ENCODE assay signal across 10 cellular contexts in the genomic region with DNA sequence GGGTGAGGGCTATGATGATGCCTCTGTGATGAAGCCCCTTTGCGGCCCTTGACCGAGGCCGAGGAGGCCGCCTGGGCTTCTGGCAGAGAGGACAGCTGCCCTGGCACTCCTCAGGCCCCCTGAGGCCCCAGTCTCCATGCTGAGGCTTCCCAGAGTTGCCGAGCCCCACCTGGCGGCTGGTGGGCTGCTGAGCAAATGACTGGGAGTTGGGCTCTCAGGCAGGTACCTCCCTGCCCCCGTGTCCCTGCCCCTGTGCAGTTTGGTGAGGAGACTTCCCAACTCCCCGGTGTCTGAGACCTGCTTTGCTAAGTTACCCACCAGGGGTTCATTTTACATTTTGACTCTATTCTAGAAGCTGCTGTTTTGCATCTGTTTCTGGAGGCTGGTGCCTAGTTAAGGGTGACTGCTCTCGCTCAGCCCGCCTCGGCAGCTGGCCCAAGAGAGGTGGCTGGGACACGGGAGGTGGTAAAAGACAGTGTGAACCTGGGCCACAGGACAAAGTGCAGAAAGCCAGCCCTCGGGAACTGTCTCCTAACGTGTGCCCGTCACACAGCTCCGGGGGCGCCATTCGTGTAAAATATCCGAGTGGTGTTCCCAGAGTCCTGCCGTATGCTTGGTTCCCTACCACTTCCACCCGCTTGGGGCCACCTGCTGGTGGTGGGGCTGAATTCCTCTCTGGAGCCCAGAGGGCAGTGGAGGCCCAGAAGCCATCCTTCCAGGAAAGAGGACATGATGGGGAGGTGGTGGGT.
DNase-seq lines count a peak whose midpoint lies in the region; ATAC-seq, FAIRE-seq and TF ChIP-seq lines count a peak whose summit lies in the region.
"Had no signal": no experiment of that assay in that cellular context is flagged by ENCODE, and none has a peak within 500 bp of the region (broad histone marks: within the 10 kb centered on the region; RNA-seq: fewer than 3 reads in every experiment).

No MANE protein-coding gene starts in this region.

- no peaks in the 10 kb centered on the region for H3K9me3 Mint-ChIP-seq in progenitor cell of endocrine pancreas (ENCODE audit: low read depth)
- H3K9me3 Mint-ChIP-seq: central memory CD8-positive, alpha-beta T cell had no signal

- intact Hi-C loops in dorsolateral prefrontal cortex (cut with DNase I), result loop anchor here (1.0 to 2.0 kb wide), 4 partner anchors 89 to 137 kb away; no protein-coding TSS in a partner anchor

- H3K27me3 Mint-ChIP-seq in progenitor cell of endocrine pancreas, result no peaks in the 10 kb centered on the region
- H3K27me3 Mint-ChIP-seq: central memory CD8-positive, alpha-beta T cell had no signal

- TF ChIP-seq CTCF in LNCAP (IDR thresholded peaks at IDR 0.05) (peak; percentile 20; the same call in 1 of the 2 replicates), dorsolateral prefrontal cortex (IDR thresholded peaks at IDR 0.05 in 54 of 56, conservative IDR thresholded peaks at IDR 0.05 in 2 of 56; ENCODE audit: low read depth in 1 of 56, partially characterized antibody in 56 of 56) (peak in 50 of 56 donors; percentile 15 to 61 (median 43)), progenitor cell of endocrine pancreas (IDR thresholded peaks at IDR 0.05; ENCODE audit: unreplicated experiment) (peak; percentile 46)

- DNase-seq in GM12891 (ENCODE audit: insufficient read length, low spot score), result peak; percentile 62
- DNase-seq in dorsolateral prefrontal cortex, result peak in 7 of 10 donors; percentile 36 to 74 (median 61)
- no peak for DNase-seq in progenitor cell of endocrine pancreas (ENCODE audit: low spot score, unreplicated experiment)
- no peak for DNase-seq in NCI-H345 treated with DMSO at 0.1 percent for 48 hours (lab: John Stamatoyannopoulos, UW; ENCODE audit: unreplicated experiment)
- no peak for DNase-seq in NCI-H2107 treated with DMSO at 0.1 percent for 48 hours (lab: John Stamatoyannopoulos, UW; ENCODE audit: unreplicated experiment)

- H3K27ac ChIP-seq in dorsolateral prefrontal cortex, result peak overlapping the region in 37 of 59 donors; percentile 10 to 77 (median 47)

- no peak overlapping the region for H3K4me3 Mint-ChIP-seq in progenitor cell of endocrine pancreas (ENCODE audit: low read depth)
- H3K4me3 Mint-ChIP-seq: central memory CD8-positive, alpha-beta T cell had no signal

- no peak for ATAC-seq in HG02623 (IDR thresholded peaks at IDR 0.05; ENCODE audit: unreplicated experiment)

- no peak for TF ChIP-seq POLR2A in GM12891 (IDR thresholded peaks at IDR 0.05; ENCODE audit: low read depth, low read length)

- FAIRE-seq in GM12891 (lab: Jason Lieb, UNC), result peak; percentile 51
- FAIRE-seq: TTC549 had no signal

- H3K27ac Mint-ChIP-seq in progenitor cell of endocrine pancreas, result no peak overlapping the region

- H3K4me3 ChIP-seq in dorsolateral prefrontal cortex, result no peak overlapping the region
- H3K4me3 ChIP-seq: lung had no signal

- H3K27me3 ChIP-seq in dorsolateral prefrontal cortex, result no peaks in the 10 kb centered on the region

- H3K4me1 Mint-ChIP-seq in progenitor cell of endocrine pancreas (ENCODE audit: low read depth), result no peaks in the 10 kb centered on the region
- H3K4me1 Mint-ChIP-seq: central memory CD8-positive, alpha-beta T cell had no signal

- H3K36me3 Mint-ChIP-seq in progenitor cell of endocrine pancreas (ENCODE audit: insufficient read depth), result peaks cover 17% of the 10 kb centered on the region

TF ChIP-seq in GM12891, 5 proteins besides CTCF, POLR2A, EP300 and RAD21:
- TF ChIP-seq POU2F2 (IDR thresholded peaks at IDR 0.05; ENCODE audit: low read depth, low read length), result no peak
- TF ChIP-seq TAF1 (IDR thresholded peaks at IDR 0.05; ENCODE audit: low read depth, low read length), result no peak
- TF ChIP-seq POLR2AphosphoS5 (IDR thresholded peaks at IDR 0.05; ENCODE audit: low read depth, low read length), result no peak
- no peak for TF ChIP-seq PAX5 (IDR thresholded peaks at IDR 0.05; ENCODE audit: insufficient read depth, low read length, severe bottlenecking)
- no peak for TF ChIP-seq SPI1 (IDR thresholded peaks at IDR 0.05; ENCODE audit: low read depth, low read length)

Comparison
In these comparisons a context has a peak if more than half of its experiments do, and no peak if none do; other contexts are left out.
1. DNase-seq: peak in GM12891 (single experiment) and dorsolateral prefrontal cortex (7 of 10); none in progenitor cell of endocrine pancreas (single experiment), NCI-H345 treated with DMSO at 0.1 percent for 48 hours (single experiment) and NCI-H2107 treated with DMSO at 0.1 percent for 48 hours (single experiment).
2. Peak in every context shown above with its lines, with median percentiles within 50 percentile points of each other: CTCF ChIP-seq.